ENCODE assay signal across 14 cellular contexts in the genomic region with DNA sequence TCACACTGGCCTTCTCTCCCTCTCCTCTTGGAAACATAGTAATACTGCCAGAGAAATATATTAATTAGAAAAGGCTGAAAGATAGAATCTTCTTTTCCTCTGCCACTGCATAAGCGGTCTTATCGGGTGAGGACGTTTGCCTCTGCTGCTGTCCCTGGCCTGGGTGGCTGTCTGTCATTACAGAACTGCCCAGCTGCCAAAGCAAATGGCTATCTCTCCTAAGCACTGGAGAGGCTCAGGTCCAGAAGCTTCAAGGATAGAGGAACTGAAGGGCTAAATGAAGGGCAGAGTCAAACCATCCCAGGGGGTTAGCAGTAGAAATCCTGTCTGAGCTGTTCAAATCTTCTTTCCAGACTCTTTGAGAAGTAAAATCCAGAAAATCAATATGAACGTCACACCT.
DNase-seq lines count a peak whose midpoint lies in the region; ATAC-seq, FAIRE-seq and TF ChIP-seq lines count a peak whose summit lies in the region.
"Had no signal": no experiment of that assay in that cellular context is flagged by ENCODE, and none has a peak within 500 bp of the region (broad histone marks: within the 10 kb centered on the region; RNA-seq: fewer than 3 reads in every experiment).

No MANE protein-coding gene starts in this region.

- peak overlapping the region; percentile 96 for H3K4me3 Mint-ChIP-seq in T-helper 17 cell
- peak overlapping the region; percentile 91 for H3K4me3 Mint-ChIP-seq in mesothelial cell of epicardium

- TF ChIP-seq RAD21 in A549 (conservative IDR thresholded peaks at IDR 0.05 in 1 of 2, IDR thresholded peaks at IDR 0.05 in 1 of 2), result no peak

- no peak overlapping the region for H3K27ac Mint-ChIP-seq in T-helper 17 cell
- peak overlapping the region; percentile 93 for H3K27ac Mint-ChIP-seq in mesothelial cell of epicardium

- H3K9me3 ChIP-seq in A549 (no peaks in the 10 kb centered on the region), BLaER1 (no peaks in the 10 kb centered on the region), T-helper 17 cell (ENCODE audit: control insufficient read depth, low read length, poor library complexity, severe bottlenecking) (no peaks in the 10 kb centered on the region)

- no peak for TF ChIP-seq POLR2A in A549 (IDR thresholded peaks at IDR 0.05; ENCODE audit: low read length)

- peaks cover 66% of the 10 kb centered on the region for H3K27me3 Mint-ChIP-seq in T-helper 17 cell
- H3K27me3 Mint-ChIP-seq in mesothelial cell of epicardium (ENCODE audit: low read depth), result peaks cover 2% of the 10 kb centered on the region

- H3K4me1 ChIP-seq in A549 (peaks cover 13% of the 10 kb centered on the region), BLaER1 (peaks cover 22% of the 10 kb centered on the region)

- CTCF ChIA-PET in A549 (lab: Yijun Ruan, JAX), result interaction anchor here (0.6 kb wide), 1 partner anchor 1135 kb away, joined by 3 read pairs; no protein-coding TSS in a partner anchor

- DNase-seq in A549 (ENCODE audit: low read depth in 1 of 2, low spot score in 1 of 2) (no peak), T-helper 17 cell (no peak), mesothelial cell of epicardium (ENCODE audit: low spot score in 2 of 2, unreplicated experiment in 2 of 2) (no peak), 8988T (no peak), SW 1271 (lab: John Stamatoyannopoulos, UW) (no peak), NCI-H1105 treated with DMSO at 0.1 percent for 48 hours (lab: John Stamatoyannopoulos, UW) (no peak)
- DNase-seq: brain microvascular endothelial cell, COR-L47, NCI-H187 treated with DMSO at 0.1 percent for 48 hours, NCI-H69, SHP77 treated with DMSO at 0.1 percent for 48 hours had no signal

- no peak for FAIRE-seq in A549 (lab: Jason Lieb, UNC)

- no peaks in the 10 kb centered on the region for H3K9me3 Mint-ChIP-seq in mesothelial cell of epicardium

- no peaks in the 10 kb centered on the region for H3K27me3 ChIP-seq in BLaER1
- H3K27me3 ChIP-seq: foreskin keratinocyte had no signal

- 83% methylated on average over 4 of the region's 4 CpGs for WGBS in A549 (ENCODE audit: missing lambda C conversion rate)

- H3K4me1 Mint-ChIP-seq in T-helper 17 cell (peaks cover 12% of the 10 kb centered on the region), mesothelial cell of epicardium (peaks cover 39% of the 10 kb centered on the region)

- peaks cover 2% of the 10 kb centered on the region for H3K36me3 Mint-ChIP-seq in T-helper 17 cell (ENCODE audit: low read depth)
- H3K36me3 Mint-ChIP-seq in mesothelial cell of epicardium, result no peaks in the 10 kb centered on the region

- H3K27ac ChIP-seq in A549, result no peak overlapping the region
- H3K27ac ChIP-seq in BLaER1, result no peak overlapping the region
- H3K27ac ChIP-seq: brain microvascular endothelial cell, GM23248 had no signal

- POLR2A ChIA-PET in A549 (lab: Yijun Ruan, JAX), result no interaction called here

- TF ChIP-seq EP300 in A549 (IDR thresholded peaks at IDR 0.05), result no peak

- no peaks in the 10 kb centered on the region for H3K36me3 ChIP-seq in BLaER1
- H3K36me3 ChIP-seq: brain microvascular endothelial cell had no signal

- H4K20me1 ChIP-seq in BLaER1, result peaks cover 26% of the 10 kb centered on the region

- no peak overlapping the region for H3K9ac ChIP-seq in BLaER1
- H3K9ac ChIP-seq: GM23248 had no signal

- ATAC-seq in A549 (no peak), T-helper 17 cell (no peak)

- H3K4me3 ChIP-seq in A549 (no peak overlapping the region), BLaER1 (no peak overlapping the region)

- H3K4me2 ChIP-seq in A549 (peak overlapping the region; percentile 97; the same call in 1 of the 3 replicates), BLaER1 (peak overlapping the region; percentile 88)

- TF ChIP-seq CTCF in A549 (IDR thresholded peaks at IDR 0.05) (no peak), mesothelial cell of epicardium (IDR thresholded peaks at IDR 0.05; ENCODE audit: unreplicated experiment) (no peak)

TF ChIP-seq in A549, 52 proteins besides CTCF, POLR2A, EP300 and RAD21:
- no peak for TF ChIP-seq MAX (IDR thresholded peaks at IDR 0.05)
- no peak for TF ChIP-seq MAFK (IDR thresholded peaks at IDR 0.05; ENCODE audit: partially characterized antibody)
- TF ChIP-seq BHLHE40 (IDR thresholded peaks at IDR 0.05; ENCODE audit: low read depth, low read length), result no peak
- TF ChIP-seq BCL3 (IDR thresholded peaks at IDR 0.05), result no peak
- no peak for TF ChIP-seq HEYL (CRISPR knock-in tag; IDR thresholded peaks at IDR 0.05)
- TF ChIP-seq PHF8 (IDR thresholded peaks at IDR 0.05; ENCODE audit: borderline replicate concordance, low read depth), result no peak
- no peak for TF ChIP-seq RCOR1 (IDR thresholded peaks at IDR 0.05; ENCODE audit: low read depth, low read length)
- TF ChIP-seq, protein P1, sequence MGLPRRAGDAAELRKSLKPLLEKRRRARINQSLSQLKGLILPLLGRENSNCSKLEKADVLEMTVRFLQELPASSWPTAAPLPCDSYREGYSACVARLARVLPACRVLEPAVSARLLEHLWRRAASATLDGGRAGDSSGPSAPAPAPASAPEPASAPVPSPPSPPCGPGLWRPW (IDR thresholded peaks at IDR 0.05), result no peak
- no peak for TF ChIP-seq JUNB (IDR thresholded peaks at IDR 0.05)
- no peak for TF ChIP-seq ZNF302 (CRISPR knock-in tag; IDR thresholded peaks at IDR 0.05)
- TF ChIP-seq KDM5A (IDR thresholded peaks at IDR 0.05), result no peak
- no peak for TF ChIP-seq HMGXB4 (CRISPR knock-in tag; IDR thresholded peaks at IDR 0.05; ENCODE audit: borderline replicate concordance)
- no peak for TF ChIP-seq POLR2AphosphoS2 (conservative IDR thresholded peaks at IDR 0.05; ENCODE audit: low read length)
- TF ChIP-seq TP53 (CRISPR knock-in tag; IDR thresholded peaks at IDR 0.05), result no peak
